In genomic region chr11:74720596-74721478, GRCh38 we compare ENCODE assay signal across 12 cellular contexts. TPM values are rescaled to one million over a fixed set of nuclear protein-coding genes. Genes with fewer than 3 reads are reported as not detected.
A peak's percentile ranks its signal among the peaks of the same experiment; 100 is the strongest.
DNase-seq lines count a peak whose midpoint lies in the region; ATAC-seq and TF ChIP-seq lines count a peak whose summit lies in the region.
"Had no signal": no experiment of that assay in that cellular context is flagged by ENCODE, and none has a peak within 500 bp of the region (broad histone marks: within the 10 kb centered on the region; RNA-seq: fewer than 3 reads in every experiment).

No MANE protein-coding gene starts in this region.

- CTCF ChIA-PET in MCF 10A (lab: Yijun Ruan, JAX): interaction anchor here (0.7 to 1.1 kb wide), 5 partner anchors 19 to 109 kb away, joined by 3 to 5 read pairs (median 3); no protein-coding TSS in a partner anchor
- CTCF ChIA-PET in CD4-positive, alpha-beta T cell (lab: Charles Lee): no interaction called here

- TF ChIP-seq CTCF in breast epithelium (IDR thresholded peaks at IDR 0.05) (no peak), MCF 10A (IDR thresholded peaks at IDR 0.05; ENCODE audit: unreplicated experiment) (no peak), left ventricle myocardium inferior (IDR thresholded peaks at IDR 0.05; ENCODE audit: borderline replicate concordance) (no peak), omental fat pad (IDR thresholded peaks at IDR 0.05) (no peak)
- no peak for TF ChIP-seq CTCF in CD4-positive, alpha-beta T cell (IDR thresholded peaks at IDR 0.05)

- H3K9me3 Mint-ChIP-seq in MCF 10A (ENCODE audit: unreplicated experiment): no peaks in the 10 kb centered on the region
- no peaks in the 10 kb centered on the region for H3K9me3 Mint-ChIP-seq in CD4-positive, alpha-beta T cell

- WGBS in aorta, 2 donors: 13 to 18% methylated on average over 17 of the region's 17 CpGs

- POLR2A ChIA-PET in MCF 10A (lab: Yijun Ruan, JAX): interaction anchor here (0.9 kb wide), 1 partner anchor 26 kb away, joined by 3 read pairs; no protein-coding TSS in a partner anchor
- POLR2A ChIA-PET in CD4-positive, alpha-beta T cell (lab: Charles Lee): no interaction called here

- H3K27ac ChIP-seq in breast epithelium (peak overlapping the region; percentile 50 to 82), left ventricle myocardium inferior (replicated peaks) (peak overlapping the region; percentile 81), aorta (ENCODE audit: low read depth in 1 of 2, low read length in 2 of 2) (peak overlapping the region in 1 of 2 donors; percentile 14)
- no peak overlapping the region for H3K27ac ChIP-seq in CD4-positive, alpha-beta T cell (ENCODE audit: low read depth, low read length)
- H3K27ac ChIP-seq: brain microvascular endothelial cell had no signal

- H3K27ac Mint-ChIP-seq in MCF 10A (ENCODE audit: low read depth, unreplicated experiment): no peak overlapping the region
- no peak overlapping the region for H3K27ac Mint-ChIP-seq in CD4-positive, alpha-beta T cell

- H3K27me3 Mint-ChIP-seq in MCF 10A (ENCODE audit: insufficient read depth, unreplicated experiment): no peaks in the 10 kb centered on the region
- H3K27me3 Mint-ChIP-seq in CD4-positive, alpha-beta T cell: peaks cover 4% of the 10 kb centered on the region

- no peak overlapping the region for H3K4me3 Mint-ChIP-seq in MCF 10A (ENCODE audit: unreplicated experiment)
- H3K4me3 Mint-ChIP-seq in CD4-positive, alpha-beta T cell: no peak overlapping the region

- TF ChIP-seq POLR2A in breast epithelium (IDR thresholded peaks at IDR 0.05): no peak

- peak in 1 of 2 donors; percentile 65 for DNase-seq in breast epithelium (ENCODE audit: low spot score in 2 of 2)
- DNase-seq in MCF 10A (ENCODE audit: unreplicated experiment): no peak
- DNase-seq in left ventricle myocardium inferior: peak; percentile 82
- DNase-seq in omental fat pad (ENCODE audit: low spot score): no peak
- DNase-seq in aorta: peak in 1 of 2 donors; percentile 82
- DNase-seq in CD4-positive, alpha-beta T cell: no peak
- DNase-seq: brain microvascular endothelial cell, NCI-H2227 treated with DMSO at 0.1 percent for 48 hours had no signal

- H3K36me3 ChIP-seq in breast epithelium: no peaks in the 10 kb centered on the region
- H3K36me3 ChIP-seq in left ventricle myocardium inferior: no peaks in the 10 kb centered on the region
- no peaks in the 10 kb centered on the region for H3K36me3 ChIP-seq in aorta (ENCODE audit: control insufficient read depth in 1 of 2, insufficient read depth in 2 of 2, low read length in 1 of 2)
- H3K36me3 ChIP-seq: brain microvascular endothelial cell had no signal

- H3K9me3 ChIP-seq in breast epithelium (no peaks in the 10 kb centered on the region), left ventricle myocardium inferior (replicated peaks) (no peaks in the 10 kb centered on the region), aorta (ENCODE audit: control insufficient read depth, low read length) (no peaks in the 10 kb centered on the region)
- no peaks in the 10 kb centered on the region for H3K9me3 ChIP-seq in CD4-positive, alpha-beta T cell (ENCODE audit: control insufficient read depth, low read length)
- H3K9me3 ChIP-seq: A549 had no signal

- H3K27me3 ChIP-seq in breast epithelium (no peaks in the 10 kb centered on the region), left ventricle myocardium inferior (ENCODE audit: low read depth) (no peaks in the 10 kb centered on the region), aorta (ENCODE audit: control insufficient read depth in 1 of 2, insufficient read depth in 2 of 2, low read length in 1 of 2) (no peaks in the 10 kb centered on the region)
- H3K27me3 ChIP-seq in CD4-positive, alpha-beta T cell (ENCODE audit: control insufficient read depth, insufficient read depth, low read length): no peaks in the 10 kb centered on the region

- H3K4me1 Mint-ChIP-seq in MCF 10A (ENCODE audit: insufficient read depth, unreplicated experiment): no peaks in the 10 kb centered on the region
- no peaks in the 10 kb centered on the region for H3K4me1 Mint-ChIP-seq in CD4-positive, alpha-beta T cell (ENCODE audit: low read depth)

- H3K4me1 ChIP-seq in breast epithelium: peaks cover 0 to 3% of the 10 kb centered on the region in 2 donors
- H3K4me1 ChIP-seq in left ventricle myocardium inferior: peaks cover 36% of the 10 kb centered on the region
- H3K4me1 ChIP-seq in aorta (ENCODE audit: control insufficient read depth in 1 of 2, insufficient read depth in 2 of 2, low read length in 2 of 2): peaks cover 0 to 7% of the 10 kb centered on the region in 2 donors

- no TSS peak for BruUV-seq in MCF 10A (replicated peaks; lab: Mats Ljungman, UMichigan)

- H3K4me3 ChIP-seq in breast epithelium (no peak overlapping the region), left ventricle myocardium inferior (no peak overlapping the region), aorta (ENCODE audit: low read length in 2 of 2) (no peak overlapping the region)
- H3K4me3 ChIP-seq: A549 had no signal

- H3K36me3 Mint-ChIP-seq in MCF 10A (ENCODE audit: insufficient read depth, unreplicated experiment): no peaks in the 10 kb centered on the region
- no peaks in the 10 kb centered on the region for H3K36me3 Mint-ChIP-seq in CD4-positive, alpha-beta T cell (ENCODE audit: low read depth)

- peak; percentile 86 for ATAC-seq in omental fat pad (ENCODE audit: low FRiP score)
- peak; percentile 72 for ATAC-seq in aorta (ENCODE audit: low FRiP score)
- no peak for ATAC-seq in GM21619 (IDR thresholded peaks at IDR 0.05; ENCODE audit: unreplicated experiment)
- no peak for ATAC-seq in HG02970 (IDR thresholded peaks at IDR 0.05; ENCODE audit: low FRiP score, unreplicated experiment)
- no peak for ATAC-seq in CD4-positive, alpha-beta T cell (ENCODE audit: poor library complexity)
- ATAC-seq: A549 had no signal

- intact Hi-C loops in breast epithelium (cut with DNase I; ENCODE audit: low total_unique reads) (no loop called here), MCF 10A (cut with micrococcal nuclease) (no loop called here), left ventricle myocardium inferior (cut with micrococcal nuclease) (loop anchor here (10.0 kb wide), 1 partner anchor 86 kb away; no protein-coding TSS in a partner anchor), aorta (cut with DNase I) (loop anchor here (10.0 kb wide), 2 partner anchors 86 to 226 kb away; partner anchors contain the start of gene LIPT2 (in 1 of the 2))
- intact Hi-C loops in CD4-positive, alpha-beta T cell (cut with DNase I, micrococcal nuclease): no loop called here

RNA-seq across cellular contexts. Expression of gene CHRDL2, which starts 10.4 kb away (rescaled TPM):
- total RNA-seq in breast epithelium (1 to 10 TPM in 1 of 3 donors, not detected in 2; 4.2 TPM), MCF 10A (2022) (not detected in 2 replicates), left ventricle myocardium inferior (6.5 TPM), omental fat pad (under 1 TPM in 2 of 4 donors, not detected in 2; 0.28 to 0.96 TPM), aorta (10 to 100 TPM in 1 of 2 donors, 1 to 10 TPM in 1; 4.1 to 14.5 TPM)
- under 1 TPM in 1 of 2 donors, not detected in 1; 0.23 TPM for polyA plus RNA-seq in aorta
- not detected for total RNA-seq in CD4-positive, alpha-beta T cell
- total RNA-seq: pulmonary artery endothelial cell had no signal

RNA-seq across cellular contexts. Expression of gene RNF169, which starts 27.8 kb away (rescaled TPM):
- total RNA-seq in breast epithelium (10 to 100 TPM; 16.5 to 36.1 (median 27.2) TPM), MCF 10A (2022) (15.0 and 18.0 TPM in 2 replicates), left ventricle myocardium inferior (9.6 TPM), omental fat pad (10 to 100 TPM; 15.2 to 27.3 (median 20.4) TPM), aorta (10 to 100 TPM; 19.8 to 23.6 TPM)
- 1 to 10 TPM; 2.6 to 6.5 TPM for polyA plus RNA-seq in aorta
- total RNA-seq in CD4-positive, alpha-beta T cell: 10 to 100 TPM; 15.2 to 15.5 TPM

Comparison
In these comparisons a context has a peak if more than half of its experiments do, and no peak if none do; other contexts are left out.
1. ATAC-seq: peak in omental fat pad (single experiment) and aorta (single experiment); none in GM21619 (single experiment), HG02970 (single experiment) and CD4-positive, alpha-beta T cell (single experiment).
2. intact Hi-C loops: an anchor here in left ventricle myocardium inferior (10.0 kb wide) and aorta (10.0 kb wide); none called in breast epithelium, MCF 10A and CD4-positive, alpha-beta T cell.